36 cellular contexts compared by ENCODE assay signal in the genomic region with DNA sequence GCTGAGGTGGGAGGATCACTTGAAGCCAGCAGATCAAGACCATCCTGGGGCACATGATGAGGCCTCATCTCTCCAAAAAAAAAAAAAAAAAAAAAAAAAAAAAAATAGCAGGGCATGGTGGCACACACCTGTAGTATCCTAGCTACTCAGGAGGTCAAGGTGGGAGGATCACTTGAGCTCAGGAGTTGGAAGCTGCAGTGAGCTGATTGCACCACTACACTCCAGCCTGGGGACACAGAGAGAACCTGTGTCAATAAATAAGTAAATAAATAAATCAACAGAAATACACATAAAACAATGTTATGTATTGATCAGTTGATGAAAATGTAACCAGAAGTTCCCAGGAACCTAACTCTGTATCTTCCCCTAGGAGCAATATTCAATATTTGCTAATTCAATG.
DNase-seq lines count a peak whose midpoint lies in the region; ATAC-seq, FAIRE-seq and TF ChIP-seq lines count a peak whose summit lies in the region.
"Had no signal": no experiment of that assay in that cellular context is flagged by ENCODE, and none has a peak within 500 bp of the region (broad histone marks: within the 10 kb centered on the region; RNA-seq: fewer than 3 reads in every experiment).

No MANE protein-coding gene starts in this region.

- POLR2A ChIA-PET in HepG2 (lab: Yijun Ruan, JAX) = no interaction called here

- peaks cover 12% of the 10 kb centered on the region for H3K9me3 Mint-ChIP-seq in osteocyte (ENCODE audit: unreplicated experiment)
- H3K9me3 Mint-ChIP-seq: CD4-positive, alpha-beta T cell; CD8-positive, alpha-beta T cell had no signal

- DNase-seq in HepG2 (ENCODE audit: low spot score) (no peak), left lobe of liver (ENCODE audit: low spot score) (no peak), right lobe of liver (peak in 1 of 3 donors; percentile 41), osteocyte (ENCODE audit: extremely low spot score, unreplicated experiment) (peak; percentile 10), hypothalamus (lab: John Stamatoyannopoulos, UW) (no peak), cerebellum (ENCODE audit: low spot score) (no peak)
- DNase-seq: 8988T; ACHN; AML-193; BE2C; C1 segment of cervical spinal cord; Caco-2; Calu3; CD4-positive, alpha-beta memory T cell; CD4-positive, alpha-beta T cell; CD4-positive, CD25-positive, alpha-beta regulatory T cell; CD8-positive, alpha-beta memory T cell; CD8-positive, alpha-beta T cell; COR-L47; DMS 273 treated with DMSO at 0.1 percent for 48 hours; DMS153; DMS79; DMS79 treated with DMSO at 0.1 percent for 48 hours; DND-41; EL had no signal

- H3K4me3 ChIP-seq in liver (ENCODE audit: low read depth in 1 of 3, low read length in 3 of 3) (no peak overlapping the region), HepG2 (replicated peaks in 1 of 3; ENCODE audit: insufficient read depth in 1 of 3, low read depth in 2 of 3, low read length in 3 of 3) (no peak overlapping the region), right lobe of liver (no peak overlapping the region)
- H3K4me3 ChIP-seq: A549; BLaER1; BLaER1 treated with 17β-estradiol and CSF1 and Interleukin-3, amounts not matched to agents 10 nM and 100 nM had no signal

- H3K27ac Mint-ChIP-seq in osteocyte (ENCODE audit: unreplicated experiment) = no peak overlapping the region
- H3K27ac Mint-ChIP-seq: B cell; CD14-positive monocyte; CD4-positive, alpha-beta memory T cell; CD4-positive, alpha-beta T cell; CD8-positive, alpha-beta memory T cell; CD8-positive, alpha-beta T cell had no signal

- peaks cover 0 to 5% (median 1%) of the 10 kb centered on the region in 4 donors for H3K9me3 ChIP-seq in liver (ENCODE audit: control insufficient read depth in 4 of 4, low read length in 3 of 4)
- H3K9me3 ChIP-seq in HepG2 (ENCODE audit: low read length) = no peaks in the 10 kb centered on the region
- no peaks in the 10 kb centered on the region for H3K9me3 ChIP-seq in right lobe of liver
- H3K9me3 ChIP-seq: A549, BE2C, BLaER1, Caco-2 had no signal

- H3K27me3 ChIP-seq in liver (ENCODE audit: control insufficient read depth in 4 of 4, insufficient read depth in 4 of 4, low read length in 3 of 4) (no peaks in the 10 kb centered on the region), HepG2 (ENCODE audit: control insufficient read depth in 1 of 2, insufficient read depth in 2 of 2, low read length in 2 of 2) (no peaks in the 10 kb centered on the region), right lobe of liver (no peaks in the 10 kb centered on the region)
- H3K27me3 ChIP-seq: BE2C; BLaER1; BLaER1 treated with 17β-estradiol and CSF1 and Interleukin-3, amounts not matched to agents 10 nM and 100 nM had no signal

- no peak for TF ChIP-seq RAD21 in liver (IDR thresholded peaks at IDR 0.05)
- no peak for TF ChIP-seq RAD21 in HepG2 (CRISPR knock-in tag; IDR thresholded peaks at IDR 0.05)

- no peaks in the 10 kb centered on the region for H3K79me2 ChIP-seq in HepG2 (ENCODE audit: insufficient read depth, low read length)

- in situ Hi-C loops in HepG2 (cut with HindIII; ENCODE audit: extremely low pct_ligation_motif_present, low pct_unique_long_range_greater_than_20kb) = no loop called here

- H3K4me1 ChIP-seq in liver (ENCODE audit: control insufficient read depth in 4 of 4, insufficient read depth in 4 of 4, low read length in 3 of 4) (peaks cover 0 to 13% (median 13%) of the 10 kb centered on the region in 4 donors), HepG2 (ENCODE audit: insufficient read depth, low read length) (no peaks in the 10 kb centered on the region), right lobe of liver (peaks cover 0 to 15% (median 3%) of the 10 kb centered on the region in 4 donors)
- H3K4me1 ChIP-seq: A549; BE2C; BLaER1; BLaER1 treated with 17β-estradiol and CSF1 and Interleukin-3, amounts not matched to agents 10 nM and 100 nM; Caco-2 had no signal

- CTCF ChIA-PET in HepG2 (lab: Yijun Ruan, JAX; ENCODE audit: low intra/inter-chr PET ratio, low total read pairs) = no interaction called here

- H3K27ac ChIP-seq in liver (ENCODE audit: low read depth in 1 of 2, low read length in 2 of 2) (peak overlapping the region; percentile 42 to 64), HepG2 (ENCODE audit: extremely low read length, insufficient read depth, low read length) (no peak overlapping the region), right lobe of liver (peak overlapping the region in 2 of 3 donors; percentile 16 to 41)
- H3K27ac ChIP-seq: 22Rv1; A549; BLaER1; BLaER1 treated with 17β-estradiol and CSF1 and Interleukin-3, amounts not matched to agents 10 nM and 100 nM; C4-2B had no signal

- no peak for TF ChIP-seq EP300 in HepG2 (IDR thresholded peaks at IDR 0.05; ENCODE audit: low read depth in 2 of 2, low read length in 2 of 2)
- no peak for TF ChIP-seq EP300 in HepG2 (CRISPR knock-in tag; IDR thresholded peaks at IDR 0.05; ENCODE audit: borderline replicate concordance)

- no peaks in the 10 kb centered on the region for H3K36me3 Mint-ChIP-seq in osteocyte (ENCODE audit: unreplicated experiment)
- H3K36me3 Mint-ChIP-seq: CD14-positive monocyte; CD8-positive, alpha-beta T cell had no signal

- TF ChIP-seq POLR2A in HepG2 (IDR thresholded peaks at IDR 0.05; ENCODE audit: insufficient read depth in 1 of 2, low read depth in 2 of 2, low read length in 2 of 2) = no peak
- TF ChIP-seq POLR2A in right lobe of liver (IDR thresholded peaks at IDR 0.05) = no peak

- no peak for FAIRE-seq in HepG2 (lab: Jason Lieb, UNC)
- FAIRE-seq: A204.1, A549, D721Med had no signal

- no peaks in the 10 kb centered on the region for H4K20me1 ChIP-seq in HepG2 (ENCODE audit: insufficient read depth, low read length)
- H4K20me1 ChIP-seq: BLaER1; BLaER1 treated with 17β-estradiol and CSF1 and Interleukin-3, amounts not matched to agents 10 nM and 100 nM had no signal

- H3K4me1 Mint-ChIP-seq in osteocyte (ENCODE audit: unreplicated experiment) = no peaks in the 10 kb centered on the region
- H3K4me1 Mint-ChIP-seq: B cell; CD14-positive monocyte; CD4-positive, alpha-beta memory T cell; CD4-positive, CD25-positive, alpha-beta regulatory T cell; CD8-positive, alpha-beta memory T cell had no signal

- H3K9ac ChIP-seq in liver (ENCODE audit: low read depth in 1 of 2, low read length in 2 of 2) (no peak overlapping the region), HepG2 (ENCODE audit: insufficient read depth, low read depth, low read length) (no peak overlapping the region)
- H3K9ac ChIP-seq: BLaER1; BLaER1 treated with 17β-estradiol and CSF1 and Interleukin-3, amounts not matched to agents 10 nM and 100 nM had no signal

- intact Hi-C loops in HepG2 (cut with micrococcal nuclease; ENCODE audit: unreplicated experiment) = no loop called here
- intact Hi-C loops in right lobe of liver (cut with DNase I) = no loop called here

- BruUV-seq in HepG2 (replicated peaks; lab: Mats Ljungman, UMichigan) = no TSS peak

- H3K4me2 ChIP-seq in HepG2 (ENCODE audit: low read depth, low read length) = no peak overlapping the region
- H3K4me2 ChIP-seq: A549; BLaER1; BLaER1 treated with 17β-estradiol and CSF1 and Interleukin-3, amounts not matched to agents 10 nM and 100 nM had no signal

- ATAC-seq in HepG2 = no peak
- ATAC-seq in left lobe of liver = peak; percentile 61
- ATAC-seq in right lobe of liver = peak; percentile 47 to 73 (median 60)
- no peak for ATAC-seq in SK-N-SH treated with all-trans-retinoic acid at 6 μM for 48 hours
- ATAC-seq: A549; CD8-positive, alpha-beta T cell had no signal

- H3K36me3 ChIP-seq in liver (ENCODE audit: control insufficient read depth in 4 of 4, insufficient read depth in 3 of 4, low read depth in 1 of 4, low read length in 3 of 4) (no peaks in the 10 kb centered on the region), HepG2 (replicated peaks in 1 of 2; ENCODE audit: control insufficient read depth in 1 of 2, insufficient read depth in 2 of 2, low read length in 2 of 2) (no peaks in the 10 kb centered on the region), right lobe of liver (no peaks in the 10 kb centered on the region)
- H3K36me3 ChIP-seq: BE2C; BLaER1; BLaER1 treated with 17β-estradiol and CSF1 and Interleukin-3, amounts not matched to agents 10 nM and 100 nM had no signal

- H2AFZ ChIP-seq in HepG2 (ENCODE audit: low read length) = no peak overlapping the region

- H3K27me3 Mint-ChIP-seq in osteocyte (ENCODE audit: unreplicated experiment) = no peaks in the 10 kb centered on the region
- H3K27me3 Mint-ChIP-seq: B cell; CD4-positive, alpha-beta memory T cell; CD4-positive, alpha-beta T cell; CD4-positive, CD25-positive, alpha-beta regulatory T cell; CD8-positive, alpha-beta memory T cell had no signal

- no peak overlapping the region for H3K4me3 Mint-ChIP-seq in osteocyte (ENCODE audit: unreplicated experiment)
- H3K4me3 Mint-ChIP-seq: B cell; CD14-positive monocyte; CD4-positive, alpha-beta memory T cell; CD4-positive, alpha-beta T cell; CD4-positive, CD25-positive, alpha-beta regulatory T cell; CD8-positive, alpha-beta memory T cell; CD8-positive, alpha-beta T cell had no signal

- no peak for TF ChIP-seq CTCF in liver (IDR thresholded peaks at IDR 0.05; ENCODE audit: low read depth, low read length, missing input control)
- TF ChIP-seq CTCF in HepG2 (CRISPR knock-in tag; IDR thresholded peaks at IDR 0.05) = no peak
- TF ChIP-seq CTCF in right lobe of liver (IDR thresholded peaks at IDR 0.05) = no peak
- TF ChIP-seq CTCF in osteocyte (IDR thresholded peaks at IDR 0.05) = no peak

TF ChIP-seq in liver, 16 proteins besides CTCF, POLR2A, EP300 and RAD21:
- no peak for TF ChIP-seq RXRA (IDR thresholded peaks at IDR 0.05)
- TF ChIP-seq JUND (IDR thresholded peaks at IDR 0.05) = no peak
- TF ChIP-seq TAF1 (conservative IDR thresholded peaks at IDR 0.05) = no peak
- TF ChIP-seq, protein P1, sequence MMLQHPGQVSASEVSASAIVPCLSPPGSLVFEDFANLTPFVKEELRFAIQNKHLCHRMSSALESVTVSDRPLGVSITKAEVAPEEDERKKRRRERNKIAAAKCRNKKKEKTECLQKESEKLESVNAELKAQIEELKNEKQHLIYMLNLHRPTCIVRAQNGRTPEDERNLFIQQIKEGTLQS (IDR thresholded peaks at IDR 0.05) = no peak

TF ChIP-seq in HepG2, 621 proteins besides CTCF, POLR2A, EP300 and RAD21 (continues in another document):
- TF ChIP-seq ARNTL (CRISPR knock-in tag; IDR thresholded peaks at IDR 0.05) (no peak), TBP (CRISPR knock-in tag; IDR thresholded peaks at IDR 0.05) (no peak), KDM5B (CRISPR knock-in tag; IDR thresholded peaks at IDR 0.05; ENCODE audit: borderline replicate concordance) (no peak)

TF ChIP-seq in SK-N-SH treated with all-trans-retinoic acid at 6 μM for 48 hours, 23 proteins besides CTCF, POLR2A, EP300 and RAD21 (continues in another document):
- no peak for TF ChIP-seq ZFP3 (CRISPR knock-in tag; IDR thresholded peaks at IDR 0.05)
- TF ChIP-seq GLIS3 (CRISPR knock-in tag; IDR thresholded peaks at IDR 0.05) = no peak
- no peak for TF ChIP-seq ZNF8 (CRISPR knock-in tag; IDR thresholded peaks at IDR 0.05)
- TF ChIP-seq CSDC2 (CRISPR knock-in tag; IDR thresholded peaks at IDR 0.05) = no peak
- no peak for TF ChIP-seq OSR1 (CRISPR knock-in tag; IDR thresholded peaks at IDR 0.05)

Comparison
In these comparisons a context has a peak if more than half of its experiments do, and no peak if none do; other contexts are left out.
1. ATAC-seq: peak in left lobe of liver (single experiment) and right lobe of liver (4 of 4); none in HepG2 (single experiment) and SK-N-SH treated with all-trans-retinoic acid at 6 μM for 48 hours (single experiment).